19 cellular contexts compared by ENCODE assay signal in genomic region chr22:28607710-28608109, GRCh38.
DNase-seq lines count a peak whose midpoint lies in the region; ATAC-seq, FAIRE-seq and TF ChIP-seq lines count a peak whose summit lies in the region.
"Had no signal": no experiment of that assay in that cellular context is flagged by ENCODE, and none has a peak within 500 bp of the region (broad histone marks: within the 10 kb centered on the region; RNA-seq: fewer than 3 reads in every experiment).

No MANE protein-coding gene starts in this region.

- peak overlapping the region; percentile 49; the same call in 1 of the 2 replicates for H3K27ac ChIP-seq in IMR-90 (ENCODE audit: insufficient read depth, low read length)
- H3K27ac ChIP-seq in esophagus muscularis mucosa (replicated peaks in 1 of 4): peak overlapping the region; percentile 61 to 72 (median 70)
- no peak overlapping the region for H3K27ac ChIP-seq in PC-9

- POLR2A ChIA-PET in IMR-90 (lab: Charles Lee; ENCODE audit: unreplicated experiment) (no interaction called here), PC-9 (lab: Charles Lee; ENCODE audit: unreplicated experiment) (interaction anchor here (0.5 kb wide), 1 partner anchor 47 kb away, joined by 15 read pairs; no protein-coding TSS in a partner anchor)

- H3K18ac ChIP-seq in IMR-90 (ENCODE audit: low read depth, low read length): peak overlapping the region; percentile 41

- H3K36me3 ChIP-seq in IMR-90 (ENCODE audit: control insufficient read depth, insufficient read depth, low read length) (no peaks in the 10 kb centered on the region), esophagus muscularis mucosa (no peaks in the 10 kb centered on the region), PC-9 (ENCODE audit: low read depth) (no peaks in the 10 kb centered on the region)
- H3K36me3 ChIP-seq: HAP-1 had no signal

- H4K5ac ChIP-seq in IMR-90 (ENCODE audit: low read depth, low read length): peak overlapping the region; percentile 41

- no peaks in the 10 kb centered on the region for H3F3A ChIP-seq in PC-9 (ENCODE audit: insufficient read depth, low read depth)

- peak overlapping the region; percentile 10; the same call in 1 of the 2 replicates for H3K23ac ChIP-seq in IMR-90 (ENCODE audit: low read depth, low read length)

- no peak overlapping the region for H2AK9ac ChIP-seq in IMR-90 (replicated peaks; ENCODE audit: low read depth, low read length, poor library complexity)

- H3K9me3 Mint-ChIP-seq in mesothelial cell of epicardium (peaks cover 17% of the 10 kb centered on the region), osteocyte (ENCODE audit: unreplicated experiment) (no peaks in the 10 kb centered on the region)
- H3K9me3 Mint-ChIP-seq: CD4-positive, CD25-positive, alpha-beta regulatory T cell had no signal

- H3K4me2 ChIP-seq in IMR-90 (ENCODE audit: low read depth, low read length): peak overlapping the region; percentile 75
- no peak overlapping the region for H3K4me2 ChIP-seq in PC-9

- no peak overlapping the region for H3K56ac ChIP-seq in IMR-90 (ENCODE audit: extremely low read depth, insufficient read depth, low read length)

- TF ChIP-seq POLR2A in IMR-90 (IDR thresholded peaks at IDR 0.05; ENCODE audit: low read depth, low read length): no peak
- TF ChIP-seq POLR2A in esophagus muscularis mucosa (IDR thresholded peaks at IDR 0.05; ENCODE audit: low read depth): no peak

- peaks cover 14% of the 10 kb centered on the region for H3K4me1 Mint-ChIP-seq in mesothelial cell of epicardium
- peaks cover 2% of the 10 kb centered on the region for H3K4me1 Mint-ChIP-seq in osteocyte (ENCODE audit: unreplicated experiment)
- H3K4me1 Mint-ChIP-seq: CD4-positive, CD25-positive, alpha-beta regulatory T cell had no signal

- no peak for TF ChIP-seq EP300 in esophagus muscularis mucosa (IDR thresholded peaks at IDR 0.05)

- no peak for TF ChIP-seq CTCF in IMR-90 (conservative IDR thresholded peaks at IDR 0.05; ENCODE audit: low read depth, low read length)
- no peak for TF ChIP-seq CTCF in esophagus muscularis mucosa (IDR thresholded peaks at IDR 0.05)
- TF ChIP-seq CTCF in mesothelial cell of epicardium (IDR thresholded peaks at IDR 0.05; ENCODE audit: unreplicated experiment): no peak
- no peak for TF ChIP-seq CTCF in osteocyte (IDR thresholded peaks at IDR 0.05)
- no peak for TF ChIP-seq CTCF in PC-9 (conservative IDR thresholded peaks at IDR 0.05)

- no peak overlapping the region for H3K4me3 ChIP-seq in IMR-90 (ENCODE audit: insufficient read depth, low read depth, low read length)
- peak overlapping the region in 2 of 4 donors; percentile 2 to 4 for H3K4me3 ChIP-seq in esophagus muscularis mucosa
- no peak overlapping the region for H3K4me3 ChIP-seq in PC-9
- H3K4me3 ChIP-seq: HAP-1 had no signal

- FAIRE-seq in urothelium cell line (lab: Jason Lieb, UNC): peak; percentile 44
- FAIRE-seq: GM12891, GM19239 had no signal

- no peak overlapping the region for H2BK15ac ChIP-seq in IMR-90 (ENCODE audit: low read depth, low read length)

- no peaks in the 10 kb centered on the region for H3K9me1 ChIP-seq in IMR-90 (ENCODE audit: insufficient read depth, low read length)

- H3K9me3 ChIP-seq in IMR-90 (ENCODE audit: control insufficient read depth, insufficient read depth, low read length) (no peaks in the 10 kb centered on the region), esophagus muscularis mucosa (no peaks in the 10 kb centered on the region), PC-9 (ENCODE audit: insufficient read depth, low read depth) (no peaks in the 10 kb centered on the region)
- H3K9me3 ChIP-seq: HAP-1 had no signal

- H3K79me1 ChIP-seq in IMR-90 (ENCODE audit: low read depth in 1 of 2, low read length in 2 of 2): peaks cover 6 to 12% of the 10 kb centered on the region in 2 experiments; a peak in 2 of 4 replicates

- no peak overlapping the region for H3K14ac ChIP-seq in IMR-90 (replicated peaks; ENCODE audit: low read depth, low read length)

- H3K27ac Mint-ChIP-seq in mesothelial cell of epicardium (peak overlapping the region; percentile 8), osteocyte (ENCODE audit: unreplicated experiment) (no peak overlapping the region)
- H3K27ac Mint-ChIP-seq: CD4-positive, CD25-positive, alpha-beta regulatory T cell had no signal

- dilution Hi-C loops in IMR-90 (cut with HindIII; ENCODE audit: low sequenced_read_pairs, unreplicated experiment): no loop called here

- no peak overlapping the region for H2BK20ac ChIP-seq in IMR-90 (ENCODE audit: low read depth, low read length)

- no peak overlapping the region; the same call in 1 of the 2 replicates for H3K9ac ChIP-seq in IMR-90 (ENCODE audit: low read depth, low read length)

- intact Hi-C loops in IMR-90 (cut with micrococcal nuclease): loop anchor here (5.0 to 10.0 kb wide), 3 partner anchors 165 to 547 kb away; partner anchors contain the start of gene CCDC117
- intact Hi-C loops in esophagus muscularis mucosa (cut with DNase I): loop anchor here (10.0 kb wide), 1 partner anchor 137 kb away; the partner anchor contains the start of genes CHEK2 and HSCB
- intact Hi-C loops in PC-9 (cut with micrococcal nuclease; ENCODE audit: unreplicated experiment): loop anchor here (10.0 kb wide), 1 partner anchor 547 kb away; no protein-coding TSS in a partner anchor

- DNase-seq in IMR-90 (peak; percentile 23), esophagus muscularis mucosa (ENCODE audit: extremely low spot score) (no peak), mesothelial cell of epicardium (ENCODE audit: low spot score in 2 of 2, unreplicated experiment in 2 of 2) (no peak), urothelium cell line (ENCODE audit: low spot score) (no peak), osteocyte (ENCODE audit: extremely low spot score, unreplicated experiment) (no peak), PC-9 (no peak)
- DNase-seq in central memory CD4-positive, alpha-beta T cell: no peak
- DNase-seq: AML-193; Calu3; CD4-positive, CD25-positive, alpha-beta regulatory T cell; DMS79; NCI-H146; NCI-H2081 treated with DMSO at 0.1 percent for 48 hours; NCI-H226; NCI-H526 treated with DMSO at 0.1 percent for 48 hours; NK-92 treated with Interleukin-12 subunit alpha and Interleukin-12 subunit beta, amount 100 ng/mL, for 24 hours had no signal

- H3K4me3 Mint-ChIP-seq in mesothelial cell of epicardium: no peak overlapping the region
- no peak overlapping the region for H3K4me3 Mint-ChIP-seq in osteocyte (ENCODE audit: unreplicated experiment)
- H3K4me3 Mint-ChIP-seq: CD4-positive, CD25-positive, alpha-beta regulatory T cell had no signal

- H3K9me2 ChIP-seq in PC-9 (ENCODE audit: insufficient read depth): no peaks in the 10 kb centered on the region

- H2AK5ac ChIP-seq in IMR-90 (ENCODE audit: low read depth, low read length): no peak overlapping the region

- TF ChIP-seq RAD21 in IMR-90 (IDR thresholded peaks at IDR 0.05; ENCODE audit: low read length): no peak

- no peaks in the 10 kb centered on the region for H4K20me1 ChIP-seq in IMR-90 (ENCODE audit: insufficient read depth, low read length)
- no peaks in the 10 kb centered on the region for H4K20me1 ChIP-seq in PC-9 (ENCODE audit: insufficient read depth)

- in situ Hi-C loops in IMR-90 (cut with MboI; ENCODE audit: low sequenced_read_pairs): loop anchor here (10.0 to 25.0 kb wide), 2 partner anchors 427 to 630 kb away; no protein-coding TSS in a partner anchor

- BruUV-seq in IMR-90 (replicated peaks; lab: Mats Ljungman, UMichigan) (no TSS peak), PC-9 (replicated peaks; lab: Mats Ljungman, UMichigan) (no TSS peak)

- H4K91ac ChIP-seq in IMR-90 (ENCODE audit: insufficient read depth, low read depth, low read length): no peak overlapping the region

- CTCF ChIA-PET in IMR-90 (lab: Yijun Ruan, JAX) (interaction anchor here (1.0 to 1.9 kb wide), 3 partner anchors 204 to 433 kb away, joined by 3 to 6 read pairs (median 3); no protein-coding TSS in a partner anchor), PC-9 (lab: Charles Lee) (no interaction called here)

- peak overlapping the region in 1 of 2 experiments; percentile 23; a peak in 1 of 4 replicates for H4K8ac ChIP-seq in IMR-90 (ENCODE audit: low read depth in 2 of 2, low read length in 2 of 2)

- no peak overlapping the region for H3K4ac ChIP-seq in IMR-90 (ENCODE audit: low read depth, low read length)

- H3K4me1 ChIP-seq in IMR-90 (ENCODE audit: control insufficient read depth, insufficient read depth, low read length): peaks cover 4% of the 10 kb centered on the region
- peaks cover 12 to 42% (median 34%) of the 10 kb centered on the region in 4 donors for H3K4me1 ChIP-seq in esophagus muscularis mucosa
- no peaks in the 10 kb centered on the region for H3K4me1 ChIP-seq in PC-9 (replicated peaks; ENCODE audit: insufficient read depth)

- no peaks in the 10 kb centered on the region for H3K79me2 ChIP-seq in PC-9 (ENCODE audit: low read depth)

- no peaks in the 10 kb centered on the region for H3K27me3 Mint-ChIP-seq in mesothelial cell of epicardium (ENCODE audit: low read depth)
- H3K27me3 Mint-ChIP-seq in osteocyte (ENCODE audit: unreplicated experiment): no peaks in the 10 kb centered on the region

- ATAC-seq in IMR-90 (ENCODE audit: low read depth): peak; percentile 72

- H3K27me3 ChIP-seq in IMR-90 (ENCODE audit: control insufficient read depth, insufficient read depth, low read length) (no peaks in the 10 kb centered on the region), esophagus muscularis mucosa (no peaks in the 10 kb centered on the region), PC-9 (ENCODE audit: insufficient read depth, low read depth) (no peaks in the 10 kb centered on the region)

- H2BK5ac ChIP-seq in IMR-90 (ENCODE audit: low read depth, low read length, poor library complexity, severe bottlenecking): no peak overlapping the region

- peaks cover 15% of the 10 kb centered on the region for H3K36me3 Mint-ChIP-seq in mesothelial cell of epicardium
- peaks cover 5% of the 10 kb centered on the region for H3K36me3 Mint-ChIP-seq in osteocyte (ENCODE audit: unreplicated experiment)
- H3K36me3 Mint-ChIP-seq: CD4-positive, CD25-positive, alpha-beta regulatory T cell had no signal

- H2BK120ac ChIP-seq in IMR-90 (ENCODE audit: low read depth, low read length): no peak overlapping the region

- H2AFZ ChIP-seq in IMR-90 (replicated peaks; ENCODE audit: low read length, poor library complexity) (no peak overlapping the region), PC-9 (no peak overlapping the region)

TF ChIP-seq in IMR-90, 13 proteins besides CTCF, POLR2A, EP300 and RAD21 (continues in another document):
- no peak for TF ChIP-seq RFX5 (IDR thresholded peaks at IDR 0.05; ENCODE audit: low read depth, low read length)
- no peak for TF ChIP-seq SMC3 (IDR thresholded peaks at IDR 0.05; ENCODE audit: low read depth, low read length)
- TF ChIP-seq MAZ (IDR thresholded peaks at IDR 0.05; ENCODE audit: borderline replicate concordance, low read depth, low read length): no peak
- no peak for TF ChIP-seq USF2 (IDR thresholded peaks at IDR 0.05; ENCODE audit: low read depth, low read length)
- TF ChIP-seq MXI1 (IDR thresholded peaks at IDR 0.05; ENCODE audit: borderline replicate concordance, low read depth, low read length): no peak
